Comparison of ENCODE assay signal across 17 cellular contexts in the genomic region with DNA sequence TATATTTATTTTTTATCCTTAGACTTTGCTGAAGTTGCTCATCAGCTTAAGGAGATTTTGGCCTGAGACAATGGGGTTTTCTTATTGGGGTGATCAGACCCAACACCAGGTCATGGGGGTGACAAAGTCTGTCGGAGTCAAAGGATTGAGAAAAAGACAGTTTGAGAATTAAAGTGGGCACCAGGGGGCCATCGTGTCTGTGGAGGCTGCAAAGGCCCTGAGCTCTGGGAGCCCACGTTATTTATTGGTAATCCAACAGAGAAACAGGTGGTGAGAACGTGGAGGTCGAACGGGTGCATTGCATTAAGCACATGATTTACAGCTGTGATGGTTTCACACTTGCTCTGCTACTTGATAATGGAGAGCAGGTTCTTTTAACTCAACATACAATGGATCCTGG.
A peak's percentile ranks its signal among the peaks of the same experiment; 100 is the strongest.
DNase-seq lines count a peak whose midpoint lies in the region; ATAC-seq, FAIRE-seq and TF ChIP-seq lines count a peak whose summit lies in the region.
"Had no signal": no experiment of that assay in that cellular context is flagged by ENCODE, and none has a peak within 500 bp of the region (broad histone marks: within the 10 kb centered on the region; RNA-seq: fewer than 3 reads in every experiment).

No MANE protein-coding gene starts in this region.

- TF ChIP-seq CTCF in right atrium auricular region (IDR thresholded peaks at IDR 0.05), result no peak
- no peak for TF ChIP-seq CTCF in H1 (IDR thresholded peaks at IDR 0.05; ENCODE audit: control extremely low read depth in 1 of 3, insufficient read depth in 1 of 3, low read depth in 1 of 3, low read length in 3 of 3)
- no peak for TF ChIP-seq CTCF in neural progenitor cell (IDR thresholded peaks at IDR 0.05)

- H4K8ac ChIP-seq in H1 (ENCODE audit: extremely low read depth, insufficient read depth, low read length), result no peak overlapping the region

- intact Hi-C loops in Right ventricle myocardium superior (cut with DNase I), result no loop called here

- H2BK12ac ChIP-seq in H1 (ENCODE audit: low read depth, low read length), result no peak overlapping the region

- H3K4me3 ChIP-seq in right atrium auricular region, result no peak overlapping the region
- no peak overlapping the region for H3K4me3 ChIP-seq in H1 (ENCODE audit: extremely low read depth in 1 of 4, insufficient read depth in 2 of 4, low read depth in 3 of 4, low read length in 4 of 4)
- no peak overlapping the region for H3K4me3 ChIP-seq in neural progenitor cell

- no peaks in the 10 kb centered on the region for H3K27me3 ChIP-seq in right atrium auricular region
- H3K27me3 ChIP-seq in H1 (replicated peaks in 1 of 4; ENCODE audit: control insufficient read depth in 3 of 4, extremely low read depth in 1 of 4, insufficient read depth in 3 of 4, low read length in 3 of 4), result no peaks in the 10 kb centered on the region
- no peaks in the 10 kb centered on the region for H3K27me3 ChIP-seq in neural progenitor cell
- H3K27me3 ChIP-seq: BE2C had no signal

- H3K79me2 ChIP-seq in H1 (ENCODE audit: control insufficient read depth in 1 of 2, insufficient read depth in 2 of 2, low read length in 2 of 2) (no peaks in the 10 kb centered on the region), neural progenitor cell (ENCODE audit: low read depth) (no peaks in the 10 kb centered on the region)

- DNase-seq in Right ventricle myocardium superior, result peak; percentile 15
- DNase-seq in right atrium auricular region (ENCODE audit: low spot score), result no peak
- peak; percentile 0 for DNase-seq in NCI-H82 treated with DMSO at 0.1 percent for 48 hours (lab: John Stamatoyannopoulos, UW; ENCODE audit: unreplicated experiment)
- no peak for DNase-seq in H1 (ENCODE audit: low read depth in 1 of 2, low spot score in 2 of 2)
- no peak for DNase-seq in neural progenitor cell (ENCODE audit: low spot score)
- DNase-seq in NCI-H2081 (lab: John Stamatoyannopoulos, UW), result no peak
- no peak for DNase-seq in NCI-H2107 treated with DMSO at 0.1 percent for 48 hours (lab: John Stamatoyannopoulos, UW; ENCODE audit: unreplicated experiment)
- DNase-seq: BE2C; CD4-positive, alpha-beta memory T cell; DMS153; DMS79 treated with DMSO at 0.1 percent for 48 hours; EL; H7 had no signal

- 90% methylated on average over 6 of the region's 6 CpGs; no CpG with 5 or more reads in 1 of the 2 experiments for WGBS in H1 (ENCODE audit: extremely low coverage in 1 of 2, insufficient coverage in 1 of 2, insufficient read length in 1 of 2, insufficient replicate concordance in 2 of 2, low coverage in 1 of 2, low lambda C conversion rate in 2 of 2, missing lambda C conversion rate in 1 of 2), 2 experiments

- H2BK120ac ChIP-seq in H1 (replicated peaks; ENCODE audit: low read depth, low read length), result no peak overlapping the region

- no peak overlapping the region for H3K4me3 Mint-ChIP-seq in neural progenitor cell
- H3K4me3 Mint-ChIP-seq: CD4-positive, alpha-beta memory T cell; IgD-negative memory B cell had no signal

- H3K4me2 ChIP-seq in H1 (ENCODE audit: insufficient read depth in 1 of 2, low read depth in 2 of 2, low read length in 2 of 2), result no peak overlapping the region
- H3K4me2 ChIP-seq in neural progenitor cell, result no peak overlapping the region

- TF ChIP-seq RAD21 in H1 (IDR thresholded peaks at IDR 0.05 in 1 of 2, conservative IDR thresholded peaks at IDR 0.05 in 1 of 2; ENCODE audit: low read depth in 2 of 2, low read length in 2 of 2), result peak; percentile 22 to 25; a peak in 2 of 4 replicates

- H2AK5ac ChIP-seq in H1 (ENCODE audit: low read depth, low read length), result no peak overlapping the region

- H3K9me3 ChIP-seq in right atrium auricular region, result no peaks in the 10 kb centered on the region
- no peaks in the 10 kb centered on the region for H3K9me3 ChIP-seq in H1 (ENCODE audit: insufficient read depth in 2 of 2, low read depth in 1 of 2, low read length in 1 of 2)
- no peaks in the 10 kb centered on the region for H3K9me3 ChIP-seq in neural progenitor cell (ENCODE audit: low read depth)
- H3K9me3 ChIP-seq: BE2C had no signal

- H4K20me1 ChIP-seq in H1 (replicated peaks in 1 of 2; ENCODE audit: control insufficient read depth in 1 of 2, insufficient read depth in 2 of 2, low read length in 2 of 2) (no peaks in the 10 kb centered on the region), neural progenitor cell (ENCODE audit: low read depth) (no peaks in the 10 kb centered on the region)

- TF ChIP-seq POLR2A in H1 (IDR thresholded peaks at IDR 0.05; ENCODE audit: control extremely low read depth in 1 of 2, low read depth in 2 of 2, low read length in 2 of 2), result no peak

- CTCF ChIA-PET in H1 (lab: Charles Lee; ENCODE audit: partially characterized antibody), result no interaction called here

- no peak overlapping the region for H4K5ac ChIP-seq in H1 (ENCODE audit: insufficient read length, low read depth, low read length)

- TF ChIP-seq EP300 in H1 (IDR thresholded peaks at IDR 0.05; ENCODE audit: borderline replicate concordance in 1 of 2, low read depth in 2 of 2, low read length in 2 of 2), result no peak

- H2BK5ac ChIP-seq in H1 (ENCODE audit: low read depth, low read length), result no peak overlapping the region

- no peak overlapping the region for H3K27ac ChIP-seq in right atrium auricular region
- no peak overlapping the region for H3K27ac ChIP-seq in H1 (ENCODE audit: low read depth, low read length)
- H3K27ac ChIP-seq in neural progenitor cell, result no peak overlapping the region
- H3K27ac ChIP-seq: C4-2B had no signal

- H2AFZ ChIP-seq in H1 (ENCODE audit: low read length), result no peak overlapping the region
- H2AFZ ChIP-seq in neural progenitor cell (replicated peaks), result peak overlapping the region; percentile 20

- peak overlapping the region; percentile 7 for H3K27ac Mint-ChIP-seq in neural progenitor cell
- H3K27ac Mint-ChIP-seq: CD4-positive, alpha-beta memory T cell; IgD-negative memory B cell had no signal

- H3K4me1 Mint-ChIP-seq in neural progenitor cell, result peaks cover 3% of the 10 kb centered on the region
- H3K4me1 Mint-ChIP-seq: CD4-positive, alpha-beta memory T cell; IgD-negative memory B cell had no signal

- no peak for ATAC-seq in Right ventricle myocardium superior (ENCODE audit: poor library complexity)
- no peak for ATAC-seq in HG03457 (IDR thresholded peaks at IDR 0.05; ENCODE audit: unreplicated experiment)

- no peak overlapping the region for H3K14ac ChIP-seq in H1 (ENCODE audit: insufficient read length)

- FAIRE-seq in H1 (lab: Jason Lieb, UNC), result no peak
- FAIRE-seq: GM12892 had no signal

- H3K36me3 ChIP-seq in right atrium auricular region, result no peaks in the 10 kb centered on the region
- H3K36me3 ChIP-seq in H1 (ENCODE audit: control insufficient read depth in 2 of 4, insufficient read depth in 4 of 4, low read length in 3 of 4), result no peaks in the 10 kb centered on the region
- H3K36me3 ChIP-seq in neural progenitor cell, result no peaks in the 10 kb centered on the region
- H3K36me3 ChIP-seq: BE2C had no signal

- H3K79me1 ChIP-seq in H1 (ENCODE audit: low read depth, low read length), result no peaks in the 10 kb centered on the region

- H3K4ac ChIP-seq in H1 (replicated peaks; ENCODE audit: insufficient read length, low read depth, low read length), result no peak overlapping the region

- no peaks in the 10 kb centered on the region for H3K9me3 Mint-ChIP-seq in neural progenitor cell

- H3K9ac ChIP-seq in H1 (replicated peaks in 1 of 4; ENCODE audit: extremely low read depth in 1 of 4, low read depth in 3 of 4, low read length in 3 of 4), result no peak overlapping the region
- no peak overlapping the region for H3K9ac ChIP-seq in neural progenitor cell

- H3F3A ChIP-seq in neural progenitor cell (ENCODE audit: low read depth), result no peaks in the 10 kb centered on the region

- no peak overlapping the region for H3K23ac ChIP-seq in H1 (ENCODE audit: insufficient read length)

- no peak overlapping the region for H3K56ac ChIP-seq in H1 (replicated peaks; ENCODE audit: insufficient read length, low read depth, low read length)

- no peak overlapping the region for H2BK20ac ChIP-seq in H1 (ENCODE audit: low read length)

- H3K36me3 Mint-ChIP-seq in neural progenitor cell, result no peaks in the 10 kb centered on the region
- H3K36me3 Mint-ChIP-seq: CD4-positive, alpha-beta memory T cell; IgD-negative memory B cell had no signal

- no peak overlapping the region for H4K91ac ChIP-seq in H1 (replicated peaks; ENCODE audit: insufficient read length, low read length)

- no peaks in the 10 kb centered on the region for H3K4me1 ChIP-seq in right atrium auricular region
- no peaks in the 10 kb centered on the region for H3K4me1 ChIP-seq in H1 (replicated peaks in 1 of 4; ENCODE audit: control insufficient read depth in 3 of 4, insufficient read depth in 4 of 4, low read length in 3 of 4)
- H3K4me1 ChIP-seq in neural progenitor cell, result no peaks in the 10 kb centered on the region
- H3K4me1 ChIP-seq: BE2C had no signal

- no peak overlapping the region for H2BK15ac ChIP-seq in H1 (ENCODE audit: low read length)

- H3K18ac ChIP-seq in H1 (ENCODE audit: extremely low read depth, low read length), result no peak overlapping the region

- H3K23me2 ChIP-seq in H1 (ENCODE audit: low read depth, low read length), result no peaks in the 10 kb centered on the region

- POLR2A ChIA-PET in H1 (lab: Charles Lee; ENCODE audit: partially characterized antibody), result no interaction called here

- no peaks in the 10 kb centered on the region for H3K27me3 Mint-ChIP-seq in neural progenitor cell (ENCODE audit: insufficient read depth, low read depth)
- H3K27me3 Mint-ChIP-seq: CD4-positive, alpha-beta memory T cell; IgD-negative memory B cell had no signal

TF ChIP-seq in H1, 55 proteins besides CTCF, POLR2A, EP300 and RAD21 (continues in another document):
- TF ChIP-seq NRF1 (IDR thresholded peaks at IDR 0.05; ENCODE audit: low read depth, low read length), result no peak
- no peak for TF ChIP-seq KDM5A (IDR thresholded peaks at IDR 0.05; ENCODE audit: low read length)
- TF ChIP-seq POU5F1 (IDR thresholded peaks at IDR 0.05; ENCODE audit: low read depth, low read length), result no peak
- no peak for TF ChIP-seq CTBP2 (IDR thresholded peaks at IDR 0.05; ENCODE audit: borderline replicate concordance, insufficient read depth, insufficient read length, low read length)
- TF ChIP-seq GTF2F1 (IDR thresholded peaks at IDR 0.05; ENCODE audit: borderline replicate concordance, low read depth, low read length), result no peak
- TF ChIP-seq, protein P1, sequence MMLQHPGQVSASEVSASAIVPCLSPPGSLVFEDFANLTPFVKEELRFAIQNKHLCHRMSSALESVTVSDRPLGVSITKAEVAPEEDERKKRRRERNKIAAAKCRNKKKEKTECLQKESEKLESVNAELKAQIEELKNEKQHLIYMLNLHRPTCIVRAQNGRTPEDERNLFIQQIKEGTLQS (IDR thresholded peaks at IDR 0.05; ENCODE audit: insufficient read depth, low read depth, low read length), result no peak
- no peak for TF ChIP-seq SRF (IDR thresholded peaks at IDR 0.05; ENCODE audit: low read depth, low read length)
- no peak for TF ChIP-seq SIX5 (IDR thresholded peaks at IDR 0.05; ENCODE audit: low read depth, low read length)
- no peak for TF ChIP-seq SP1 (IDR thresholded peaks at IDR 0.05; ENCODE audit: low read depth, low read length)
- TF ChIP-seq, protein P2, sequence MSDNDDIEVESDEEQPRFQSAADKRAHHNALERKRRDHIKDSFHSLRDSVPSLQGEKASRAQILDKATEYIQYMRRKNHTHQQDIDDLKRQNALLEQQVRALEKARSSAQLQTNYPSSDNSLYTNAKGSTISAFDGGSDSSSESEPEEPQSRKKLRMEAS (IDR thresholded peaks at IDR 0.05), result no peak
- TF ChIP-seq CREB1 (IDR thresholded peaks at IDR 0.05), result no peak

Comparison
In these comparisons a context has a peak if more than half of its experiments do, and no peak if none do; other contexts are left out.
1. DNase-seq: peak in Right ventricle myocardium superior (single experiment) and NCI-H82 treated with DMSO at 0.1 percent for 48 hours (single experiment); none in right atrium auricular region (single experiment), H1 (0 of 2), neural progenitor cell (single experiment), NCI-H2081 (0 of 2) and NCI-H2107 treated with DMSO at 0.1 percent for 48 hours (single experiment).